ENCODE assay signal across 18 cellular contexts in genomic region chr12:110012659-110013058, GRCh38. TPM values are rescaled to one million over a fixed set of nuclear protein-coding genes. Genes with fewer than 3 reads are reported as not detected.
DNase-seq lines count a peak whose midpoint lies in the region; ATAC-seq lines count a peak whose summit lies in the region.
"Had no signal": no experiment of that assay in that cellular context is flagged by ENCODE, and none has a peak within 500 bp of the region (broad histone marks: within the 10 kb centered on the region; RNA-seq: fewer than 3 reads in every experiment).

No MANE protein-coding gene starts in this region.

- no peaks in the 10 kb centered on the region for H3K27me3 ChIP-seq in Karpas-422 (ENCODE audit: low read length)
- H3K27me3 ChIP-seq: body of pancreas, neural progenitor cell had no signal

- peaks cover 74% of the 10 kb centered on the region for H3K79me2 ChIP-seq in Karpas-422 (ENCODE audit: low read length)

- H3K4me2 ChIP-seq in Karpas-422 (ENCODE audit: low read depth, low read length, poor library complexity, severe bottlenecking) = peak overlapping the region; percentile 78
- H3K4me2 ChIP-seq: neural progenitor cell had no signal

- DNase-seq in NOMO-1 treated with DMSO at 0.1 percent for 48 hours (lab: John Stamatoyannopoulos, UW; ENCODE audit: unreplicated experiment) (peak; percentile 16), NOMO-1 treated with dmso at 0.1 percent for 144 hours (lab: John Stamatoyannopoulos, UW; ENCODE audit: unreplicated experiment) (no peak), Karpas-422 (no peak), GOT3 (lab: John Stamatoyannopoulos, UW) (no peak)
- DNase-seq in activated naive CD8-positive, alpha-beta T cell treated with anti-CD3 and anti-CD28 coated beads for 36 hours = no peak
- no peak for DNase-seq in naive thymus-derived CD8-positive, alpha-beta T cell
- DNase-seq: 8988T; activated T-cell treated with anti-CD3 and anti-CD28 coated beads, Interleukin-2, amount 50 U/mL, for 48 hours; body of pancreas; COR-L47; GF-D8; NCI-H1092; stimulated activated CD4-positive, alpha-beta T cell treated with anti-CD3 and anti-CD28 coated beads, Interleukin-4, amount 100 ng/mL, for 24 hours had no signal

- peaks cover 61% of the 10 kb centered on the region for H3K4me1 ChIP-seq in Karpas-422 (ENCODE audit: low read length)
- H3K4me1 ChIP-seq: body of pancreas, neural progenitor cell had no signal

- peak overlapping the region; percentile 63; the same call in 1 of the 2 replicates for H3K9ac ChIP-seq in Karpas-422 (ENCODE audit: low read length)
- H3K9ac ChIP-seq: neural progenitor cell had no signal

- no peak overlapping the region for H3K4me3 Mint-ChIP-seq in activated naive CD8-positive, alpha-beta T cell treated with anti-CD3 and anti-CD28 coated beads for 36 hours
- peak overlapping the region in 1 of 10 donors; percentile 48 for H3K4me3 Mint-ChIP-seq in naive thymus-derived CD8-positive, alpha-beta T cell
- H3K4me3 Mint-ChIP-seq: neural progenitor cell, WTC11 had no signal

- peaks cover 33% of the 10 kb centered on the region for H3K36me3 Mint-ChIP-seq in activated naive CD8-positive, alpha-beta T cell treated with anti-CD3 and anti-CD28 coated beads for 36 hours
- H3K36me3 Mint-ChIP-seq in naive thymus-derived CD8-positive, alpha-beta T cell = peaks cover 0 to 50% (median 4%) of the 10 kb centered on the region in 3 donors
- H3K36me3 Mint-ChIP-seq: WTC11 had no signal

- H3K27ac Mint-ChIP-seq in activated naive CD8-positive, alpha-beta T cell treated with anti-CD3 and anti-CD28 coated beads for 36 hours = peak overlapping the region; percentile 69
- H3K27ac Mint-ChIP-seq in naive thymus-derived CD8-positive, alpha-beta T cell = peak overlapping the region; percentile 10 to 87 (median 66)
- H3K27ac Mint-ChIP-seq: neural progenitor cell, WTC11 had no signal

- H2AFZ ChIP-seq in Karpas-422 (ENCODE audit: low read length) = no peak overlapping the region
- H2AFZ ChIP-seq: neural progenitor cell had no signal

- POLR2A ChIA-PET in naive thymus-derived CD8-positive, alpha-beta T cell (lab: Charles Lee) = no interaction called here

- H3K9me3 Mint-ChIP-seq in activated naive CD8-positive, alpha-beta T cell treated with anti-CD3 and anti-CD28 coated beads for 36 hours = peaks cover 1% of the 10 kb centered on the region
- H3K9me3 Mint-ChIP-seq in naive thymus-derived CD8-positive, alpha-beta T cell = no peaks in the 10 kb centered on the region
- H3K9me3 Mint-ChIP-seq: neural progenitor cell, WTC11 had no signal

- H3K4me1 Mint-ChIP-seq in activated naive CD8-positive, alpha-beta T cell treated with anti-CD3 and anti-CD28 coated beads for 36 hours = peaks cover 62% of the 10 kb centered on the region
- peaks cover 20 to 58% (median 39%) of the 10 kb centered on the region in 4 donors for H3K4me1 Mint-ChIP-seq in naive thymus-derived CD8-positive, alpha-beta T cell
- H3K4me1 Mint-ChIP-seq: neural progenitor cell, WTC11 had no signal

- no peak for ATAC-seq in naive thymus-derived CD8-positive, alpha-beta T cell
- ATAC-seq in HG02588 (IDR thresholded peaks at IDR 0.05; ENCODE audit: unreplicated experiment) = no peak
- no peak for ATAC-seq in HG03097 (IDR thresholded peaks at IDR 0.05; ENCODE audit: low FRiP score, unreplicated experiment)
- ATAC-seq: body of pancreas, sciatic nerve, WTC11 had no signal

- H3K27me3 Mint-ChIP-seq in activated naive CD8-positive, alpha-beta T cell treated with anti-CD3 and anti-CD28 coated beads for 36 hours = no peaks in the 10 kb centered on the region
- H3K27me3 Mint-ChIP-seq in naive thymus-derived CD8-positive, alpha-beta T cell = no peaks in the 10 kb centered on the region

- H3K9me3 ChIP-seq in Karpas-422 (ENCODE audit: low read length) = no peaks in the 10 kb centered on the region
- H3K9me3 ChIP-seq: body of pancreas had no signal

- no peak overlapping the region for H3K4me3 ChIP-seq in Karpas-422 (ENCODE audit: low read length)
- H3K4me3 ChIP-seq: body of pancreas, neural progenitor cell had no signal

- H3K27ac ChIP-seq in Karpas-422 (ENCODE audit: low read length) = peak overlapping the region; percentile 90
- H3K27ac ChIP-seq: body of pancreas, neural progenitor cell had no signal

- peaks cover 26% of the 10 kb centered on the region for H3K36me3 ChIP-seq in Karpas-422 (ENCODE audit: insufficient read depth, low read length)
- H3K36me3 ChIP-seq: neural progenitor cell had no signal

- no peaks in the 10 kb centered on the region for H4K20me1 ChIP-seq in Karpas-422 (ENCODE audit: insufficient read depth, low read depth, low read length)

- no peaks in the 10 kb centered on the region for H3K9me2 ChIP-seq in Karpas-422 (replicated peaks; ENCODE audit: insufficient read depth, low read length)

RNA-seq across cellular contexts. Expression of gene ANKRD13A, which starts 13.4 kb away (rescaled TPM):
- 277 and 337 TPM in 2 replicates for total RNA-seq in Karpas-422 (2014; rRNA removed; shearing (Covaris generic); ENCODE audit: low replicate concordance)
- 10 to 100 TPM; 36.8 to 43.6 TPM for total RNA-seq in activated naive CD8-positive, alpha-beta T cell treated with anti-CD3 and anti-CD28 coated beads for 36 hours
- 10 to 100 TPM; 56.8 to 61.7 TPM for total RNA-seq in naive thymus-derived CD8-positive, alpha-beta T cell
- 10 to 100 TPM; 37.0 to 45.9 (median 40.1) TPM for polyA plus RNA-seq in naive thymus-derived CD8-positive, alpha-beta T cell

RNA-seq across cellular contexts. Expression of gene GIT2, which starts 16.5 kb away (rescaled TPM):
- total RNA-seq in Karpas-422 (2014; rRNA removed; shearing (Covaris generic); ENCODE audit: low replicate concordance) = 76.3 and 81.9 TPM in 2 replicates
- 10 to 100 TPM; 50.6 to 51.0 TPM for total RNA-seq in activated naive CD8-positive, alpha-beta T cell treated with anti-CD3 and anti-CD28 coated beads for 36 hours
- 100 to 1,000 TPM in 1 of 2 experiments, 10 to 100 TPM in 1; 99.0 to 102 TPM for total RNA-seq in naive thymus-derived CD8-positive, alpha-beta T cell
- 10 to 100 TPM; 54.9 to 67.4 (median 57.6) TPM for polyA plus RNA-seq in naive thymus-derived CD8-positive, alpha-beta T cell

RNA-seq across cellular contexts. Expression of gene C12orf76, which starts 35.7 kb away (rescaled TPM):
- 12.8 and 24.6 TPM in 2 replicates for total RNA-seq in Karpas-422 (2014; rRNA removed; shearing (Covaris generic); ENCODE audit: low replicate concordance)
- 1 to 10 TPM; 6.6 to 7.3 TPM for total RNA-seq in activated naive CD8-positive, alpha-beta T cell treated with anti-CD3 and anti-CD28 coated beads for 36 hours
- 10 to 100 TPM; 20.2 to 22.3 TPM for total RNA-seq in naive thymus-derived CD8-positive, alpha-beta T cell
- polyA plus RNA-seq in naive thymus-derived CD8-positive, alpha-beta T cell = 10 to 100 TPM; 15.6 to 19.2 (median 18.8) TPM
